ENCODE assay signal across 16 cellular contexts in genomic region chr22:23140385-23140784, GRCh38. TPM values are rescaled to one million over a fixed set of nuclear protein-coding genes. Genes with fewer than 3 reads are reported as not detected.
DNase-seq lines count a peak whose midpoint lies in the region; ATAC-seq, FAIRE-seq and TF ChIP-seq lines count a peak whose summit lies in the region.
"Had no signal": no experiment of that assay in that cellular context is flagged by ENCODE, and none has a peak within 500 bp of the region (broad histone marks: within the 10 kb centered on the region; RNA-seq: fewer than 3 reads in every experiment).

No MANE protein-coding gene starts in this region.

- intact Hi-C loops in HepG2 (cut with micrococcal nuclease; ENCODE audit: unreplicated experiment) (no loop called here), right lobe of liver (cut with DNase I) (no loop called here), thyroid gland (cut with DNase I) (no loop called here)
- intact Hi-C loops in activated T-helper 1 cell treated with anti-CD3 and anti-CD28 coated beads, Interleukin-12 subunit alpha, Interleukin-12 subunit beta, Interleukin-2, Interleukin-4 antibody, amounts not matched to agents 30 ng/mL and 10 ng/mL and 1 ng/mL, durations not matched to agents 14 hours and 24 hours and 36 hours (cut with micrococcal nuclease) = loop anchor here (5.0 kb wide), 2 partner anchors 68 to 273 kb away; partner anchors contain the start of gene GNAZ

- H3K27me3 Mint-ChIP-seq in activated T-helper 1 cell treated with anti-CD3 and anti-CD28 coated beads, Interleukin-12 subunit alpha, Interleukin-12 subunit beta, Interleukin-2, Interleukin-4 antibody, amounts not matched to agents 30 ng/mL and 10 ng/mL and 1 ng/mL, durations not matched to agents 14 hours and 24 hours and 36 hours (ENCODE audit: insufficient read depth) = no peaks in the 10 kb centered on the region

- H3K9me3 ChIP-seq in HepG2 (ENCODE audit: low read length) (no peaks in the 10 kb centered on the region), right lobe of liver (no peaks in the 10 kb centered on the region), thyroid gland (no peaks in the 10 kb centered on the region)

- no peak for DNase-seq in HepG2 (ENCODE audit: low spot score)
- no peak for DNase-seq in right lobe of liver
- DNase-seq in activated T-helper 1 cell treated with anti-CD3 and anti-CD28 coated beads, Interleukin-12 subunit alpha, Interleukin-12 subunit beta, Interleukin-2, Interleukin-4 antibody, amounts not matched to agents 30 ng/mL and 10 ng/mL and 1 ng/mL, durations not matched to agents 14 hours and 24 hours and 36 hours (ENCODE audit: low spot score) = no peak
- no peak for DNase-seq in thyroid gland
- no peak for DNase-seq in NCI-H2029 treated with DMSO at 0.1 percent for 48 hours (lab: John Stamatoyannopoulos, UW)
- DNase-seq in DMS53 (lab: John Stamatoyannopoulos, UW) = no peak
- DNase-seq in HPDE6-E6E7 (ENCODE audit: extremely low spot score) = no peak
- DNase-seq: DMS 273 treated with DMSO at 0.1 percent for 48 hours, H9, NCI-H1092, NCI-H69 had no signal

- H4K20me1 ChIP-seq in HepG2 (ENCODE audit: insufficient read depth, low read length) (no peaks in the 10 kb centered on the region), KMS-11 (ENCODE audit: insufficient read depth) (no peaks in the 10 kb centered on the region)

- H3K4me2 ChIP-seq in HepG2 (ENCODE audit: low read depth, low read length) (no peak overlapping the region), KMS-11 (peak overlapping the region; percentile 79)

- H2AFZ ChIP-seq in HepG2 (ENCODE audit: low read length) (no peak overlapping the region), KMS-11 (ENCODE audit: low read depth) (no peak overlapping the region)

- TF ChIP-seq POLR2A in HepG2 (IDR thresholded peaks at IDR 0.05; ENCODE audit: insufficient read depth in 1 of 2, low read depth in 2 of 2, low read length in 2 of 2) = no peak
- no peak for TF ChIP-seq POLR2A in right lobe of liver (IDR thresholded peaks at IDR 0.05)
- TF ChIP-seq POLR2A in thyroid gland (IDR thresholded peaks at IDR 0.05) = no peak

- H3K36me3 ChIP-seq in HepG2 (replicated peaks in 1 of 2; ENCODE audit: control insufficient read depth in 1 of 2, insufficient read depth in 2 of 2, low read length in 2 of 2) (no peaks in the 10 kb centered on the region), right lobe of liver (no peaks in the 10 kb centered on the region), KMS-11 (ENCODE audit: insufficient read depth) (no peaks in the 10 kb centered on the region), thyroid gland (no peaks in the 10 kb centered on the region)

- TF ChIP-seq EP300 in HepG2 (IDR thresholded peaks at IDR 0.05; ENCODE audit: low read depth in 2 of 2, low read length in 2 of 2) (no peak), HepG2 (CRISPR knock-in tag; IDR thresholded peaks at IDR 0.05; ENCODE audit: borderline replicate concordance) (no peak)

- no peak overlapping the region for H3K4me3 Mint-ChIP-seq in activated T-helper 1 cell treated with anti-CD3 and anti-CD28 coated beads, Interleukin-12 subunit alpha, Interleukin-12 subunit beta, Interleukin-2, Interleukin-4 antibody, amounts not matched to agents 30 ng/mL and 10 ng/mL and 1 ng/mL, durations not matched to agents 14 hours and 24 hours and 36 hours
- H3K4me3 Mint-ChIP-seq: H9 had no signal

- in situ Hi-C loops in HepG2 (cut with HindIII; ENCODE audit: extremely low pct_ligation_motif_present, low pct_unique_long_range_greater_than_20kb) = no loop called here

- H3K4me1 ChIP-seq in HepG2 (ENCODE audit: insufficient read depth, low read length) (peaks cover 51% of the 10 kb centered on the region), right lobe of liver (peaks cover 0 to 7% (median 5%) of the 10 kb centered on the region in 4 donors), KMS-11 (ENCODE audit: low read depth, poor library complexity, severe bottlenecking) (peaks cover 92% of the 10 kb centered on the region), thyroid gland (peaks cover 41 to 66% of the 10 kb centered on the region in 2 donors)

- H3K79me2 ChIP-seq in HepG2 (ENCODE audit: insufficient read depth, low read length) (no peaks in the 10 kb centered on the region), KMS-11 (ENCODE audit: insufficient read depth, low read depth) (no peaks in the 10 kb centered on the region)

- H3K4me3 ChIP-seq in HepG2 (replicated peaks in 1 of 3; ENCODE audit: insufficient read depth in 1 of 3, low read depth in 2 of 3, low read length in 3 of 3) = no peak overlapping the region
- H3K4me3 ChIP-seq in right lobe of liver = no peak overlapping the region
- no peak overlapping the region for H3K4me3 ChIP-seq in KMS-11 (IDR thresholded peaks at IDR 0.05; ENCODE audit: insufficient read depth, low read depth, low read length)
- no peak overlapping the region for H3K4me3 ChIP-seq in thyroid gland (replicated peaks in 1 of 3)

- no peak for TF ChIP-seq CTCF in HepG2 (CRISPR knock-in tag; IDR thresholded peaks at IDR 0.05)
- TF ChIP-seq CTCF in right lobe of liver (IDR thresholded peaks at IDR 0.05) = no peak
- TF ChIP-seq CTCF in KMS-11 (conservative IDR thresholded peaks at IDR 0.05; ENCODE audit: low read depth, low read length) = no peak
- TF ChIP-seq CTCF in thyroid gland (IDR thresholded peaks at IDR 0.05) = no peak

- H3K4me1 Mint-ChIP-seq in activated T-helper 1 cell treated with anti-CD3 and anti-CD28 coated beads, Interleukin-12 subunit alpha, Interleukin-12 subunit beta, Interleukin-2, Interleukin-4 antibody, amounts not matched to agents 30 ng/mL and 10 ng/mL and 1 ng/mL, durations not matched to agents 14 hours and 24 hours and 36 hours (ENCODE audit: low read depth) = peaks cover 54% of the 10 kb centered on the region

- H3K27ac Mint-ChIP-seq in activated T-helper 1 cell treated with anti-CD3 and anti-CD28 coated beads, Interleukin-12 subunit alpha, Interleukin-12 subunit beta, Interleukin-2, Interleukin-4 antibody, amounts not matched to agents 30 ng/mL and 10 ng/mL and 1 ng/mL, durations not matched to agents 14 hours and 24 hours and 36 hours = peak overlapping the region; percentile 26
- H3K27ac Mint-ChIP-seq: H9 had no signal

- no TSS peak for BruUV-seq in HepG2 (replicated peaks; lab: Mats Ljungman, UMichigan)

- H3K27me3 ChIP-seq in HepG2 (ENCODE audit: control insufficient read depth in 1 of 2, insufficient read depth in 2 of 2, low read length in 2 of 2) = no peaks in the 10 kb centered on the region
- H3K27me3 ChIP-seq in right lobe of liver = no peaks in the 10 kb centered on the region
- no peaks in the 10 kb centered on the region for H3K27me3 ChIP-seq in KMS-11 (ENCODE audit: insufficient read depth, low read depth)
- H3K27me3 ChIP-seq in thyroid gland = no peaks in the 10 kb centered on the region

- H3K9ac ChIP-seq in HepG2 (ENCODE audit: insufficient read depth, low read depth, low read length) = no peak overlapping the region
- H3K9ac ChIP-seq in KMS-11 = no peak overlapping the region

- no peaks in the 10 kb centered on the region for H3K36me3 Mint-ChIP-seq in activated T-helper 1 cell treated with anti-CD3 and anti-CD28 coated beads, Interleukin-12 subunit alpha, Interleukin-12 subunit beta, Interleukin-2, Interleukin-4 antibody, amounts not matched to agents 30 ng/mL and 10 ng/mL and 1 ng/mL, durations not matched to agents 14 hours and 24 hours and 36 hours (ENCODE audit: low read depth)

- no peak overlapping the region for H3K27ac ChIP-seq in HepG2 (ENCODE audit: extremely low read length, insufficient read depth, low read length)
- no peak overlapping the region for H3K27ac ChIP-seq in right lobe of liver
- peak overlapping the region; percentile 95 for H3K27ac ChIP-seq in KMS-11
- H3K27ac ChIP-seq in thyroid gland = peak overlapping the region; percentile 92 to 100 (median 99)

- no peak for ATAC-seq in HepG2
- no peak for ATAC-seq in right lobe of liver
- ATAC-seq: Panc1, Right ventricle myocardium inferior had no signal

- no peak for TF ChIP-seq RAD21 in HepG2 (CRISPR knock-in tag; IDR thresholded peaks at IDR 0.05)

- FAIRE-seq in HepG2 (lab: Jason Lieb, UNC) = no peak

- CTCF ChIA-PET in HepG2 (lab: Yijun Ruan, JAX; ENCODE audit: low intra/inter-chr PET ratio, low total read pairs) = no interaction called here

- no peaks in the 10 kb centered on the region for H3K9me3 Mint-ChIP-seq in activated T-helper 1 cell treated with anti-CD3 and anti-CD28 coated beads, Interleukin-12 subunit alpha, Interleukin-12 subunit beta, Interleukin-2, Interleukin-4 antibody, amounts not matched to agents 30 ng/mL and 10 ng/mL and 1 ng/mL, durations not matched to agents 14 hours and 24 hours and 36 hours
- H3K9me3 Mint-ChIP-seq: H9 had no signal

- POLR2A ChIA-PET in HepG2 (lab: Yijun Ruan, JAX) = interaction anchor here (0.9 kb wide), 1 partner anchor 13 kb away, joined by 4 read pairs; no protein-coding TSS in a partner anchor

RNA-seq across cellular contexts. Expression of gene RSPH14, which starts 1.4 kb away (rescaled TPM):
- total RNA-seq in HepG2 (2016; rRNA removed; fragmentation: Illumina TruSeq; extraction: Trizol) (1.1 and 1.3 TPM in 2 replicates), right lobe of liver (not detected), thyroid gland (1 to 10 TPM in 2 of 4 donors, not detected in 2; 1.1 to 3.0 TPM)
- total RNA-seq in HepG2 (2016; cell fraction: cytosol; rRNA removed; fragmentation: Illumina TruSeq; extraction: Trizol; ENCODE audit: low read depth) = 0.35 and 0.71 TPM in 2 replicates
- total RNA-seq in HepG2 (2016; cell fraction: insoluble cytoplasmic fraction; rRNA removed; fragmentation: Illumina TruSeq; extraction: Trizol) = 0.67 and 1.0 TPM in 2 replicates
- 0.40 and 1.1 TPM in 2 replicates for total RNA-seq in HepG2 (2016; cell fraction: membrane; rRNA removed; fragmentation: Illumina TruSeq; extraction: Trizol)
- 0.94 TPM in 1 of 2 replicates, not detected in the other for total RNA-seq in HepG2 (2016; cell fraction: nucleus; rRNA removed; fragmentation: Illumina TruSeq; extraction: Trizol)
- 0.86 and 1.2 TPM in 2 replicates for polyA plus RNA-seq in HepG2 (2011; rRNA removed)
- 0.55 and 0.93 TPM in 2 replicates for polyA plus RNA-seq in HepG2 (2011; cell fraction: cytosol; rRNA removed)
- polyA plus RNA-seq in HepG2 (2011; cell fraction: nucleus; rRNA removed) = 0.48 and 0.50 TPM in 2 replicates
- polyA plus RNA-seq in HepG2 (2012) = 0.58 and 2.0 TPM in 2 replicates
- polyA plus RNA-seq in HepG2 (2016; cell fraction: cytosol; fragmentation: Illumina TruSeq; extraction: Trizol; ENCODE audit: low read depth) = 0.60 and 0.71 TPM in 2 replicates
- 0.40 and 1.1 TPM in 2 replicates for polyA plus RNA-seq in HepG2 (2016; cell fraction: insoluble cytoplasmic fraction; fragmentation: Illumina TruSeq; extraction: Trizol; ENCODE audit: low read depth)
- polyA plus RNA-seq in HepG2 (2016; cell fraction: membrane; fragmentation: Illumina TruSeq; extraction: Trizol; ENCODE audit: low read depth) = 0.47 and 2.4 TPM in 2 replicates
- 1.6 and 2.0 TPM in 2 replicates for polyA plus RNA-seq in HepG2 (2016; cell fraction: nucleus; fragmentation: Illumina TruSeq; extraction: Trizol; ENCODE audit: insufficient read depth, low read depth)
- 1.4 TPM in 1 of 2 replicates, not detected in the other for polyA minus RNA-seq in HepG2 (2011; rRNA and poly(A)+ RNA removed; ENCODE audit: low replicate concordance)
- polyA minus RNA-seq in HepG2 (2011; cell fraction: cytosol; rRNA and poly(A)+ RNA removed) = not detected in 2 replicates
- polyA minus RNA-seq in HepG2 (2011; cell fraction: nucleus; rRNA and poly(A)+ RNA removed) = 1.0 and 1.4 TPM in 2 replicates
- total RNA-seq in activated T-helper 1 cell treated with anti-CD3 and anti-CD28 coated beads, Interleukin-12 subunit alpha, Interleukin-12 subunit beta, Interleukin-2, Interleukin-4 antibody, amounts not matched to agents 30 ng/mL and 10 ng/mL and 1 ng/mL, durations not matched to agents 14 hours and 24 hours and 36 hours = not detected in 2 replicates
- total RNA-seq: A673, H9, HT-29, Right ventricle myocardium inferior had no signal

RNA-seq across cellular contexts. Expression of gene RAB36, which starts 4.9 kb away (rescaled TPM):
- total RNA-seq in HepG2 (2016; rRNA removed; fragmentation: Illumina TruSeq; extraction: Trizol) (0.20 and 0.24 TPM in 2 replicates), right lobe of liver (under 1 TPM; 0.07 to 0.65 (median 0.19) TPM), thyroid gland (10 to 100 TPM; 10.9 to 33.4 (median 27.8) TPM)
- total RNA-seq in HepG2 (2016; cell fraction: cytosol; rRNA removed; fragmentation: Illumina TruSeq; extraction: Trizol; ENCODE audit: low read depth) = 0.10 TPM in 1 of 2 replicates, not detected in the other
- total RNA-seq in HepG2 (2016; cell fraction: insoluble cytoplasmic fraction; rRNA removed; fragmentation: Illumina TruSeq; extraction: Trizol) = 0.24 and 0.37 TPM in 2 replicates
- total RNA-seq in HepG2 (2016; cell fraction: membrane; rRNA removed; fragmentation: Illumina TruSeq; extraction: Trizol) = 0.12 and 0.17 TPM in 2 replicates
- 0.19 TPM in 2 replicates for total RNA-seq in HepG2 (2016; cell fraction: nucleus; rRNA removed; fragmentation: Illumina TruSeq; extraction: Trizol)
- polyA plus RNA-seq in HepG2 (2011; rRNA removed) = 0.86 and 1.0 TPM in 2 replicates
- 0.74 and 0.89 TPM in 2 replicates for polyA plus RNA-seq in HepG2 (2011; cell fraction: cytosol; rRNA removed)
- 0.59 and 0.71 TPM in 2 replicates for polyA plus RNA-seq in HepG2 (2011; cell fraction: nucleus; rRNA removed)
- 0.49 and 0.95 TPM in 2 replicates for polyA plus RNA-seq in HepG2 (2012)
- 0.03 and 0.05 TPM in 2 replicates for polyA plus RNA-seq in HepG2 (2016; cell fraction: cytosol; fragmentation: Illumina TruSeq; extraction: Trizol; ENCODE audit: low read depth)
- polyA plus RNA-seq in HepG2 (2016; cell fraction: insoluble cytoplasmic fraction; fragmentation: Illumina TruSeq; extraction: Trizol; ENCODE audit: low read depth) = 0.22 and 0.23 TPM in 2 replicates
- 0.14 and 0.15 TPM in 2 replicates for polyA plus RNA-seq in HepG2 (2016; cell fraction: membrane; fragmentation: Illumina TruSeq; extraction: Trizol; ENCODE audit: low read depth)
- polyA plus RNA-seq in HepG2 (2016; cell fraction: nucleus; fragmentation: Illumina TruSeq; extraction: Trizol; ENCODE audit: insufficient read depth, low read depth) = 0.19 and 0.33 TPM in 2 replicates
- 0.02 and 2.6 TPM in 2 replicates for polyA minus RNA-seq in HepG2 (2011; rRNA and poly(A)+ RNA removed; ENCODE audit: low replicate concordance)
- polyA minus RNA-seq in HepG2 (2011; cell fraction: cytosol; rRNA and poly(A)+ RNA removed) = 0.44 and 0.49 TPM in 2 replicates
- polyA minus RNA-seq in HepG2 (2011; cell fraction: nucleus; rRNA and poly(A)+ RNA removed) = 0.37 and 0.64 TPM in 2 replicates
- total RNA-seq in activated T-helper 1 cell treated with anti-CD3 and anti-CD28 coated beads, Interleukin-12 subunit alpha, Interleukin-12 subunit beta, Interleukin-2, Interleukin-4 antibody, amounts not matched to agents 30 ng/mL and 10 ng/mL and 1 ng/mL, durations not matched to agents 14 hours and 24 hours and 36 hours = 0.08 TPM in 1 of 2 replicates, not detected in the other

RNA-seq across cellular contexts. Expression of gene BCR, which starts 39.9 kb away (rescaled TPM):
- total RNA-seq in HepG2 (2016; rRNA removed; fragmentation: Illumina TruSeq; extraction: Trizol) (33.6 and 35.4 TPM in 2 replicates), right lobe of liver (10 to 100 TPM; 22.7 to 28.8 (median 24.3) TPM), thyroid gland (100 to 1,000 TPM in 1 of 4 donors, 10 to 100 TPM in 3; 80.1 to 127 (median 87.7) TPM)
- total RNA-seq in HepG2 (2016; cell fraction: cytosol; rRNA removed; fragmentation: Illumina TruSeq; extraction: Trizol; ENCODE audit: low read depth) = 10.9 and 12.3 TPM in 2 replicates
- total RNA-seq in HepG2 (2016; cell fraction: insoluble cytoplasmic fraction; rRNA removed; fragmentation: Illumina TruSeq; extraction: Trizol) = 29.4 and 37.4 TPM in 2 replicates
- total RNA-seq in HepG2 (2016; cell fraction: membrane; rRNA removed; fragmentation: Illumina TruSeq; extraction: Trizol) = 17.4 and 22.3 TPM in 2 replicates
- 26.4 and 32.2 TPM in 2 replicates for total RNA-seq in HepG2 (2016; cell fraction: nucleus; rRNA removed; fragmentation: Illumina TruSeq; extraction: Trizol)
- polyA plus RNA-seq in HepG2 (2011; rRNA removed) = 19.9 and 21.9 TPM in 2 replicates
- 28.9 and 33.8 TPM in 2 replicates for polyA plus RNA-seq in HepG2 (2011; cell fraction: cytosol; rRNA removed)
- 66.0 and 71.9 TPM in 2 replicates for polyA plus RNA-seq in HepG2 (2011; cell fraction: nucleus; rRNA removed)
- 21.2 and 25.3 TPM in 2 replicates for polyA plus RNA-seq in HepG2 (2012)
- polyA plus RNA-seq in HepG2 (2016; cell fraction: cytosol; fragmentation: Illumina TruSeq; extraction: Trizol; ENCODE audit: low read depth) = 2.3 and 4.6 TPM in 2 replicates
- 26.5 and 34.8 TPM in 2 replicates for polyA plus RNA-seq in HepG2 (2016; cell fraction: insoluble cytoplasmic fraction; fragmentation: Illumina TruSeq; extraction: Trizol; ENCODE audit: low read depth)
- 11.6 and 12.9 TPM in 2 replicates for polyA plus RNA-seq in HepG2 (2016; cell fraction: membrane; fragmentation: Illumina TruSeq; extraction: Trizol; ENCODE audit: low read depth)
- 45.4 and 51.6 TPM in 2 replicates for polyA plus RNA-seq in HepG2 (2016; cell fraction: nucleus; fragmentation: Illumina TruSeq; extraction: Trizol; ENCODE audit: insufficient read depth, low read depth)
- 67.7 and 82.7 TPM in 2 replicates for polyA minus RNA-seq in HepG2 (2011; rRNA and poly(A)+ RNA removed; ENCODE audit: low replicate concordance)
- polyA minus RNA-seq in HepG2 (2011; cell fraction: cytosol; rRNA and poly(A)+ RNA removed) = 43.0 and 57.5 TPM in 2 replicates
- 24.6 and 32.1 TPM in 2 replicates for polyA minus RNA-seq in HepG2 (2011; cell fraction: nucleus; rRNA and poly(A)+ RNA removed)
- total RNA-seq in activated T-helper 1 cell treated with anti-CD3 and anti-CD28 coated beads, Interleukin-12 subunit alpha, Interleukin-12 subunit beta, Interleukin-2, Interleukin-4 antibody, amounts not matched to agents 30 ng/mL and 10 ng/mL and 1 ng/mL, durations not matched to agents 14 hours and 24 hours and 36 hours = 56.8 and 62.0 TPM in 2 replicates

Comparison
In these comparisons a context has a peak if more than half of its experiments do, and no peak if none do; other contexts are left out.
1. H3K27ac ChIP-seq: peak in KMS-11 (single experiment) and thyroid gland (3 of 3); none in HepG2 (single experiment) and right lobe of liver (0 of 3).
2. RNA of gene RAB36, which starts 4.9 kb away (total RNA-seq): 10.9 to 33.4 TPM in thyroid gland; 0.07 to 0.65 TPM in right lobe of liver, 0.10 to 0.37 TPM in HepG2 and 0.08 TPM in activated T-helper 1 cell treated with anti-CD3 and anti-CD28 coated beads, Interleukin-12 subunit alpha, Interleukin-12 subunit beta, Interleukin-2, Interleukin-4 antibody, amounts not matched to agents 30 ng/mL and 10 ng/mL and 1 ng/mL, durations not matched to agents 14 hours and 24 hours and 36 hours; every median in the first group is over 4 times any median in the second.